Comparison of ENCODE assay signal across 1 cellular context in the genomic region with DNA sequence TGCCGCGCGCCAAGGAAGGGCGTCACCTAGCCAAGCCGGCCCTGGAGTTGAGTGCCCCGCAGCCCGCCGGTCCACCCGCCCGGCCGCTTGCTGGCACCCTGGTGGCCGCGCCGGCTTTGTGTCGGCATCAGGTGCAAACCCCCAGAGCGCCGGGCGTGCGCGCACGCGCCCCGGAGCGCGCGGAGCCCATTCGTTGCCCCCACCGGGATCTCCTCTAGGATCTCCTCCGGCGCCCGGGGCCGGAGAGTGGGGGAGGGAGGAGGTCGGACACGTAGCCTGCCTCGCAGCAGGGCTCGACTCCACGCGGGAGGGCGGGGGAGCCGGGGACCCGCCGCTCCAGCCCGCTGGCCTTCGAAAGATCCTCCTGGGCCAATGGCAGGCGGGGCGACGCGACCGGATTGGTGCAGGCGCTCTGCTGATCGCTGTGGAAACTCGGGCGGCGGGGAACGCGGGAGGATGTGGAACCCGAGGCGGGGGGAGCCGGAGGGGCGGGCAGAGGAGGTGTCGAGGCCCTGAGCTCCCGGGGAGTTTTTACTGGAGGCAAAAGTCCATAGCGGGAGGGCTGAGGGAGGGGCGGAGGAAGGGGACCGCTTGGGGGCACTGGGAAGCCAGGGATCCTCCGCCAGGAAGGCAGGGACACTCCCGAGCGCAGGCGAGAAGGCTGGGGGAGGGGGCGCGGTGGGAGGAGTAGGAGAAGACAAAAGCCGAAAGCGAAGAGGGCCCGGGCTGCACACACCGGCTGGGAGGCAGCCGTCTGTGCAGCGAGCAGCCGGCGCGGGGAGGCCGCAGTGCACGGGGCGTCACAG.
TF ChIP-seq lines count a peak whose summit lies in the region.

Gene FADS2 (plus strand): TSS at position 728 of the 806 bp plus-strand sequence. CDS start 91 bp downstream, outside the sequence.

TF ChIP-seq in H1, 55 proteins besides CTCF, POLR2A, EP300 and RAD21 (continued from another document):
- no peak for TF ChIP-seq RNF2 (IDR thresholded peaks at IDR 0.05; ENCODE audit: borderline replicate concordance, low read depth, low read length, missing control alignments, poor library complexity, severe bottlenecking)
- TF ChIP-seq RFX5 (IDR thresholded peaks at IDR 0.05; ENCODE audit: borderline replicate concordance, low read depth, low read length), result no peak
- TF ChIP-seq BRCA1 (IDR thresholded peaks at IDR 0.05; ENCODE audit: low read depth, low read length), result no peak
- TF ChIP-seq TCF12 (IDR thresholded peaks at IDR 0.05; ENCODE audit: low read depth, low read length), result no peak
- no peak for TF ChIP-seq JUND (IDR thresholded peaks at IDR 0.05; ENCODE audit: low read length)
- peak; percentile 20 for TF ChIP-seq CTBP2 (IDR thresholded peaks at IDR 0.05; ENCODE audit: borderline replicate concordance, insufficient read depth, insufficient read length, low read length)
- TF ChIP-seq CREB1 (IDR thresholded peaks at IDR 0.05), result no peak; the same call in 1 of the 2 replicates
- no peak for TF ChIP-seq KDM4A (IDR thresholded peaks at IDR 0.05; ENCODE audit: low read depth, low read length, severe bottlenecking)
- TF ChIP-seq TEAD4 (IDR thresholded peaks at IDR 0.05; ENCODE audit: low read depth, low read length), result no peak
- no peak for TF ChIP-seq POU5F1 (IDR thresholded peaks at IDR 0.05; ENCODE audit: low read depth, low read length)
- no peak for TF ChIP-seq SUZ12 (IDR thresholded peaks at IDR 0.05; ENCODE audit: low read length)
- TF ChIP-seq RXRA (IDR thresholded peaks at IDR 0.05; ENCODE audit: insufficient read depth, low read depth, low read length), result no peak
- TF ChIP-seq CHD7 (IDR thresholded peaks at IDR 0.05; ENCODE audit: insufficient replicate concordance, low read length), result no peak
- TF ChIP-seq GABPA (IDR thresholded peaks at IDR 0.05; ENCODE audit: borderline replicate concordance, insufficient read depth, low read length), result no peak
- TF ChIP-seq CHD2 (IDR thresholded peaks at IDR 0.05; ENCODE audit: low read length), result no peak
- no peak for TF ChIP-seq SAP30 (IDR thresholded peaks at IDR 0.05; ENCODE audit: insufficient read depth, insufficient replicate concordance, low read length)
- peak; percentile 68; the same call in 1 of the 2 replicates for TF ChIP-seq TAF1 (IDR thresholded peaks at IDR 0.05; ENCODE audit: low read depth, low read length)
- TF ChIP-seq JUN (IDR thresholded peaks at IDR 0.05; ENCODE audit: low read depth, low read length), result no peak
- TF ChIP-seq RBBP5 (IDR thresholded peaks at IDR 0.05; ENCODE audit: borderline replicate concordance, low read depth, low read length), result no peak; the same call in 1 of the 2 replicates
- TF ChIP-seq ZNF274 (IDR thresholded peaks at IDR 0.05; ENCODE audit: borderline replicate concordance, extremely low read depth, low read length), result no peak
- no peak for TF ChIP-seq GTF2F1 (IDR thresholded peaks at IDR 0.05; ENCODE audit: borderline replicate concordance, low read depth, low read length)
- TF ChIP-seq ASH2L (IDR thresholded peaks at IDR 0.05; ENCODE audit: low read length), result peak; percentile 81
- TF ChIP-seq ATF3 (IDR thresholded peaks at IDR 0.05; ENCODE audit: insufficient read depth, low read depth, low read length), result no peak
- no peak; the same call in none of the 2 replicates for TF ChIP-seq POLR2AphosphoS5 (IDR thresholded peaks at IDR 0.05; ENCODE audit: low read depth, low read length)
- no peak for TF ChIP-seq EGR1 (IDR thresholded peaks at IDR 0.05; ENCODE audit: borderline replicate concordance, low read depth, low read length)
- TF ChIP-seq EZH2 (IDR thresholded peaks at IDR 0.05; ENCODE audit: low read depth, low read length, severe bottlenecking), result no peak
- TF ChIP-seq NRF1 (IDR thresholded peaks at IDR 0.05; ENCODE audit: low read depth, low read length), result no peak
- TF ChIP-seq TBP (IDR thresholded peaks at IDR 0.05; ENCODE audit: low read depth, low read length), result peak; percentile 60; the same call in 1 of the 2 replicates
- TF ChIP-seq, protein P1, sequence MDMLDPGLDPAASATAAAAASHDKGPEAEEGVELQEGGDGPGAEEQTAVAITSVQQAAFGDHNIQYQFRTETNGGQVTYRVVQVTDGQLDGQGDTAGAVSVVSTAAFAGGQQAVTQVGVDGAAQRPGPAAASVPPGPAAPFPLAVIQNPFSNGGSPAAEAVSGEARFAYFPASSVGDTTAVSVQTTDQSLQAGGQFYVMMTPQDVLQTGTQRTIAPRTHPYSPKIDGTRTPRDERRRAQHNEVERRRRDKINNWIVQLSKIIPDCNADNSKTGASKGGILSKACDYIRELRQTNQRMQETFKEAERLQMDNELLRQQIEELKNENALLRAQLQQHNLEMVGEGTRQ (IDR thresholded peaks at IDR 0.05; ENCODE audit: low read length), result no peak
- no peak for TF ChIP-seq MAFK (IDR thresholded peaks at IDR 0.05; ENCODE audit: low read depth, low read length)
- no peak for TF ChIP-seq CHD1 (IDR thresholded peaks at IDR 0.05; ENCODE audit: low read depth, low read length)
- TF ChIP-seq FOSL1 (IDR thresholded peaks at IDR 0.05; ENCODE audit: insufficient read depth, low read depth, low read length), result no peak
- TF ChIP-seq HDAC2 (IDR thresholded peaks at IDR 0.05; ENCODE audit: borderline replicate concordance in 1 of 2, low read depth in 2 of 2, low read length in 2 of 2), result 0 out of 4 replicates have a peak, but pooled peaks of 1 of the 2 experiments have one; percentile 72
- no peak for TF ChIP-seq SP1 (IDR thresholded peaks at IDR 0.05; ENCODE audit: low read depth, low read length)
- TF ChIP-seq SIX5 (IDR thresholded peaks at IDR 0.05; ENCODE audit: low read depth, low read length), result no peak
- peak; percentile 65; the same call in 1 of the 2 replicates for TF ChIP-seq BACH1 (IDR thresholded peaks at IDR 0.05; ENCODE audit: low read length)
- TF ChIP-seq TAF7 (optimal IDR thresholded peaks at IDR 0.05; ENCODE audit: borderline replicate concordance, low read depth, low read length), result peak; percentile 75
